ENCODE assay signal across 8 cellular contexts in genomic region chr18:74596959-74597661, GRCh38. TPM values are rescaled to one million over a fixed set of nuclear protein-coding genes. Genes with fewer than 3 reads are reported as not detected.
DNase-seq lines count a peak whose midpoint lies in the region; ATAC-seq and TF ChIP-seq lines count a peak whose summit lies in the region.

No MANE protein-coding gene starts in this region.

- H3K9ac ChIP-seq in endocrine pancreas (ENCODE audit: control insufficient read depth, insufficient read depth, low read length): peak overlapping the region; percentile 98

- H3K36me3 ChIP-seq in endocrine pancreas (ENCODE audit: control insufficient read depth, insufficient read depth, low read length) (no peaks in the 10 kb centered on the region), mucosa of descending colon (ENCODE audit: low read depth) (no peaks in the 10 kb centered on the region)

- H3K9me3 ChIP-seq in endocrine pancreas (ENCODE audit: control insufficient read depth, low read length): no peaks in the 10 kb centered on the region
- no peaks in the 10 kb centered on the region for H3K9me3 ChIP-seq in mucosa of descending colon

- TF ChIP-seq CTCF in AG09309 (IDR thresholded peaks at IDR 0.05; ENCODE audit: control insufficient read depth, insufficient read depth, low read depth, low read length, missing control alignments) (no peak), mucosa of descending colon (IDR thresholded peaks at IDR 0.05) (no peak)

- no peaks in the 10 kb centered on the region for H3K27me3 ChIP-seq in endocrine pancreas (ENCODE audit: control insufficient read depth, insufficient read depth, low read length)

- intact Hi-C loops in mucosa of descending colon (cut with DNase I, micrococcal nuclease): no loop called here

- ATAC-seq in GM18858 (IDR thresholded peaks at IDR 0.05; ENCODE audit: unreplicated experiment) (peak; percentile 19), HG03095 (IDR thresholded peaks at IDR 0.05; ENCODE audit: unreplicated experiment) (peak; percentile 32), mucosa of descending colon (peak; percentile 63)

- H3K4me1 ChIP-seq in endocrine pancreas (ENCODE audit: control insufficient read depth, insufficient read depth, low read length) (peaks cover 14% of the 10 kb centered on the region), mucosa of descending colon (ENCODE audit: low read depth) (peaks cover 18% of the 10 kb centered on the region)

- H3K4me3 ChIP-seq in AG09309 (ENCODE audit: control insufficient read depth, low read depth, low read length) (peak overlapping the region; percentile 94), endocrine pancreas (ENCODE audit: control insufficient read depth, insufficient read depth, low read length) (peak overlapping the region; percentile 83), mucosa of descending colon (peak overlapping the region; percentile 80)

- DNase-seq in AG09309 (ENCODE audit: low read depth) (no peak), NCI-H69 (lab: John Stamatoyannopoulos, UW) (peak; percentile 94), mucosa of descending colon (peak; percentile 74 to 81 (median 81))
- peak; percentile 40 to 45 for DNase-seq in activated CD8-positive, alpha-beta memory T cell treated with anti-CD3 and anti-CD28 coated beads for 4 hours (ENCODE audit: low read depth in 2 of 2)
- DNase-seq in stimulated activated CD8-positive, alpha-beta memory T cell treated with anti-CD3 and anti-CD28 coated beads, Interleukin-4, amount 100 ng/mL, for 24 hours (ENCODE audit: low read depth): peak; percentile 55

RNA-seq across cellular contexts. Expression of gene ZNF407, which starts 0.6 kb away (rescaled TPM):
- 10 to 100 TPM; 13.0 to 25.1 (median 18.8) TPM for total RNA-seq in mucosa of descending colon
